In the genomic region with DNA sequence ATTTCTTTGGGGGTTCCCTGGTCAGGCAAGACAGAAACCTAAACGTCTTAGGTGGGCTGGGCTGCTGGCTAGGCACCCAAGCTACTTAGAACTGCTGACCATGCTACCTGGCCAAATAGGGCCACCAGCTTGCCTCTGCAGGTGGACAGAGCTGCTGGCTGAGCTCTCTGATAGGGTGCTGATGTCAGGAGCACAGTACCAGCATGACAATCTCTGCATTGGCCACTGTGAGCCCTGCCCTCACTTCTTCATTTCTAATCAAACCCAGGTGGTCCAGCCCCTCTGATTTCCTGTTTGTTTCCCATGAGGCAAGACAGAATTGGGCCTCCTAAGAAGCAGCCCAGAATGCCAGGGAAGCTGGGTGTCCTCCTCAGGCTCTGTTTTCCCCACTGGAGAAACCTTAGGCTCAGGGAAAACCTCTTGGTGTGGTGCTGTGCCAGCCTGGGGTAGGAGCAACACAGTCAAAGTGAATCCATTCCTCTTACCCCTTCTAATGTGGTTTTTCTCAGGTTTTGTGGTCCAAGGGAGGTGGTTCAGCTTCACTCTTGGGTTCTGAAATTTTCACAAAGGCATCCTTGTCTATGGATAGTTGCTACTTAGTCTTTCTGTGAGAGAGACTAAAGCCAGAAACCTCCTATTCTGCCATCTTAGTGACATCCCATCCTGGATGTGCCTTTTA, we compare ENCODE assay signal across 16 cellular contexts. TPM values are rescaled to one million over a fixed set of nuclear protein-coding genes. Genes with fewer than 3 reads are reported as not detected.
DNase-seq lines count a peak whose midpoint lies in the region; ATAC-seq, FAIRE-seq and TF ChIP-seq lines count a peak whose summit lies in the region.
"Had no signal": no experiment of that assay in that cellular context is flagged by ENCODE, and none has a peak within 500 bp of the region (broad histone marks: within the 10 kb centered on the region; RNA-seq: fewer than 3 reads in every experiment).

No MANE protein-coding gene starts in this region.

- peaks cover 0 to 39% (median 17%) of the 10 kb centered on the region in 8 donors for H3K9me3 Mint-ChIP-seq in CD4-positive, alpha-beta memory T cell
- no peaks in the 10 kb centered on the region for H3K9me3 Mint-ChIP-seq in activated T-helper 17 cell treated with anti-CD3 and anti-CD28 coated beads, Interleukin-2, amount 50 U/mL, for 72 hours
- H3K9me3 Mint-ChIP-seq in naive thymus-derived CD4-positive, alpha-beta T cell, result peaks cover 0 to 63% (median 12%) of the 10 kb centered on the region in 11 donors

- peaks cover 75 to 77% of the 10 kb centered on the region in 2 donors for H3K36me3 Mint-ChIP-seq in CD4-positive, alpha-beta memory T cell
- peaks cover 93% of the 10 kb centered on the region for H3K36me3 Mint-ChIP-seq in activated T-helper 17 cell treated with anti-CD3 and anti-CD28 coated beads, Interleukin-2, amount 50 U/mL, for 72 hours (ENCODE audit: low read depth)
- peaks cover 15 to 84% (median 78%) of the 10 kb centered on the region in 5 donors for H3K36me3 Mint-ChIP-seq in naive thymus-derived CD4-positive, alpha-beta T cell

- no peaks in the 10 kb centered on the region for H3K27me3 ChIP-seq in CD4-positive, alpha-beta memory T cell (ENCODE audit: insufficient read depth, low read length)
- H3K27me3 ChIP-seq in naive thymus-derived CD4-positive, alpha-beta T cell (ENCODE audit: control insufficient read depth in 2 of 2, insufficient read depth in 2 of 2, low read length in 2 of 2), result no peaks in the 10 kb centered on the region
- H3K27me3 ChIP-seq: dorsolateral prefrontal cortex had no signal

- H3K4me1 Mint-ChIP-seq in CD4-positive, alpha-beta memory T cell, result peaks cover 46 to 67% (median 55%) of the 10 kb centered on the region in 4 donors
- H3K4me1 Mint-ChIP-seq in activated T-helper 17 cell treated with anti-CD3 and anti-CD28 coated beads, Interleukin-2, amount 50 U/mL, for 72 hours, result peaks cover 42% of the 10 kb centered on the region
- H3K4me1 Mint-ChIP-seq in naive thymus-derived CD4-positive, alpha-beta T cell, result peaks cover 45 to 69% (median 63%) of the 10 kb centered on the region in 7 donors

- peak overlapping the region; percentile 26 for H3K27ac ChIP-seq in CD4-positive, alpha-beta memory T cell (ENCODE audit: low read depth, low read length)
- H3K27ac ChIP-seq in naive thymus-derived CD4-positive, alpha-beta T cell (ENCODE audit: low read depth, low read length), result peak overlapping the region; percentile 37
- H3K27ac ChIP-seq: dorsolateral prefrontal cortex had no signal

- no peak for DNase-seq in CD4-positive, alpha-beta memory T cell
- DNase-seq in GM12892 (ENCODE audit: insufficient read length) (no peak), NAMALWA (ENCODE audit: low spot score) (no peak), NCI-H128 (lab: John Stamatoyannopoulos, UW; ENCODE audit: unreplicated experiment) (no peak), Ammon's horn (ENCODE audit: low spot score) (no peak)
- peak in 1 of 9 donors; percentile 32 for DNase-seq in naive thymus-derived CD4-positive, alpha-beta T cell
- DNase-seq: dorsolateral prefrontal cortex; kidney glomerular epithelial cell; MM.1S; NCI-H2029; NCI-H526; posterior cingulate gyrus; stimulated activated CD4-positive, alpha-beta T cell treated with anti-CD3 and anti-CD28 coated beads, Interleukin-15, amount 100 ng/mL, for 24 hours had no signal

- peaks cover 0 to 8% of the 10 kb centered on the region in 2 donors for H3K9me3 ChIP-seq in CD4-positive, alpha-beta memory T cell (ENCODE audit: control insufficient read depth in 1 of 2, low read length in 2 of 2)
- H3K9me3 ChIP-seq in naive thymus-derived CD4-positive, alpha-beta T cell (ENCODE audit: control insufficient read depth in 2 of 3, low read length in 3 of 3), result peaks cover 0 to 9% (median 0%) of the 10 kb centered on the region in 3 experiments

- H3K4me1 ChIP-seq in CD4-positive, alpha-beta memory T cell (ENCODE audit: insufficient read depth, low read length), result peaks cover 54% of the 10 kb centered on the region
- peaks cover 25 to 27% of the 10 kb centered on the region in 2 donors for H3K4me1 ChIP-seq in naive thymus-derived CD4-positive, alpha-beta T cell (ENCODE audit: control insufficient read depth in 2 of 2, insufficient read depth in 2 of 2, low read length in 2 of 2)

- H3K27ac Mint-ChIP-seq in CD4-positive, alpha-beta memory T cell, result peak overlapping the region in 6 of 7 donors; percentile 8 to 75 (median 54)
- H3K27ac Mint-ChIP-seq in activated T-helper 17 cell treated with anti-CD3 and anti-CD28 coated beads, Interleukin-2, amount 50 U/mL, for 72 hours, result peak overlapping the region; percentile 34
- peak overlapping the region; percentile 19 to 81 (median 45) for H3K27ac Mint-ChIP-seq in naive thymus-derived CD4-positive, alpha-beta T cell

- POLR2A ChIA-PET in CD4-positive, alpha-beta memory T cell (lab: Charles Lee; ENCODE audit: partially characterized antibody), result interaction anchor here (0.8 to 1.5 kb wide), 4 partner anchors 19 to 205 kb away, joined by 3 to 4 read pairs (median 4); a partner anchor contains a TSS
- POLR2A ChIA-PET in naive thymus-derived CD4-positive, alpha-beta T cell (lab: Charles Lee), result interaction anchor here (0.6 to 2.8 kb wide), 4 partner anchors 14 to 283 kb away, joined by 3 to 15 read pairs (median 3); a partner anchor contains a TSS

- H3K4me3 Mint-ChIP-seq in CD4-positive, alpha-beta memory T cell, result peak overlapping the region in 7 of 8 donors; percentile 27 to 72 (median 49)
- H3K4me3 Mint-ChIP-seq in activated T-helper 17 cell treated with anti-CD3 and anti-CD28 coated beads, Interleukin-2, amount 50 U/mL, for 72 hours, result peak overlapping the region; percentile 19
- peak overlapping the region; percentile 6 to 60 (median 54) for H3K4me3 Mint-ChIP-seq in naive thymus-derived CD4-positive, alpha-beta T cell

- FAIRE-seq in GM12892 (lab: Jason Lieb, UNC), result peak; percentile 73

- TF ChIP-seq POLR2A in GM12892 (IDR thresholded peaks at IDR 0.05; ENCODE audit: low read depth, low read length), result no peak

- peak; percentile 68 for ATAC-seq in activated T-helper 17 cell treated with anti-CD3 and anti-CD28 coated beads, Interleukin-2, amount 50 U/mL, for 72 hours (replicated peaks)
- peak; percentile 65 for ATAC-seq in naive thymus-derived CD4-positive, alpha-beta T cell
- ATAC-seq in GM19455 (IDR thresholded peaks at IDR 0.05; ENCODE audit: unreplicated experiment), result no peak
- ATAC-seq: Panc1 had no signal

- H3K4me3 ChIP-seq in CD4-positive, alpha-beta memory T cell (ENCODE audit: low read length in 2 of 2), result no peak overlapping the region
- no peak overlapping the region for H3K4me3 ChIP-seq in naive thymus-derived CD4-positive, alpha-beta T cell (ENCODE audit: low read length)
- H3K4me3 ChIP-seq: dorsolateral prefrontal cortex had no signal

- peaks cover 14% of the 10 kb centered on the region for H3K36me3 ChIP-seq in CD4-positive, alpha-beta memory T cell (ENCODE audit: insufficient read depth, low read length)
- H3K36me3 ChIP-seq in naive thymus-derived CD4-positive, alpha-beta T cell (ENCODE audit: control insufficient read depth in 2 of 3, insufficient read depth in 3 of 3, low read length in 3 of 3), result peaks cover 0 to 49% (median 0%) of the 10 kb centered on the region in 3 experiments

- H3K27me3 Mint-ChIP-seq in CD4-positive, alpha-beta memory T cell, result no peaks in the 10 kb centered on the region
- H3K27me3 Mint-ChIP-seq in activated T-helper 17 cell treated with anti-CD3 and anti-CD28 coated beads, Interleukin-2, amount 50 U/mL, for 72 hours, result no peaks in the 10 kb centered on the region
- H3K27me3 Mint-ChIP-seq in naive thymus-derived CD4-positive, alpha-beta T cell, result no peaks in the 10 kb centered on the region

- intact Hi-C loops in CD4-positive, alpha-beta memory T cell (cut with micrococcal nuclease), result no loop called here
- intact Hi-C loops in naive thymus-derived CD4-positive, alpha-beta T cell (cut with micrococcal nuclease), result loop anchor here (1.0 to 5.0 kb wide), 3 partner anchors 10 to 34 kb away; no protein-coding TSS in a partner anchor

- CTCF ChIA-PET in CD4-positive, alpha-beta memory T cell (lab: Charles Lee; ENCODE audit: partially characterized antibody), result interaction anchor here (0.6 to 1.3 kb wide), 2 partner anchors 25 to 481 kb away, joined by 3 to 5 read pairs; no protein-coding TSS in a partner anchor
- CTCF ChIA-PET in naive thymus-derived CD4-positive, alpha-beta T cell (lab: Charles Lee), result no interaction called here

RNA-seq across cellular contexts. Expression of a gene that starts 15.1 kb away (rescaled TPM):
- total RNA-seq in CD4-positive, alpha-beta memory T cell, result 100 to 1,000 TPM; 210 to 226 TPM
- 100 to 1,000 TPM; 101 to 222 TPM for polyA plus RNA-seq in CD4-positive, alpha-beta memory T cell
- 228 TPM for polyA plus RNA-seq in GM12892 (2012; ENCODE audit: missing spikeins)
- total RNA-seq in activated T-helper 17 cell treated with anti-CD3 and anti-CD28 coated beads, Interleukin-2, amount 50 U/mL, for 72 hours, result 100 to 1,000 TPM; 131 to 175 TPM
- total RNA-seq in naive thymus-derived CD4-positive, alpha-beta T cell, result 100 to 1,000 TPM; 203 to 391 (median 214) TPM
- 100 to 1,000 TPM; 103 to 191 TPM for polyA plus RNA-seq in naive thymus-derived CD4-positive, alpha-beta T cell
